In the genomic region with DNA sequence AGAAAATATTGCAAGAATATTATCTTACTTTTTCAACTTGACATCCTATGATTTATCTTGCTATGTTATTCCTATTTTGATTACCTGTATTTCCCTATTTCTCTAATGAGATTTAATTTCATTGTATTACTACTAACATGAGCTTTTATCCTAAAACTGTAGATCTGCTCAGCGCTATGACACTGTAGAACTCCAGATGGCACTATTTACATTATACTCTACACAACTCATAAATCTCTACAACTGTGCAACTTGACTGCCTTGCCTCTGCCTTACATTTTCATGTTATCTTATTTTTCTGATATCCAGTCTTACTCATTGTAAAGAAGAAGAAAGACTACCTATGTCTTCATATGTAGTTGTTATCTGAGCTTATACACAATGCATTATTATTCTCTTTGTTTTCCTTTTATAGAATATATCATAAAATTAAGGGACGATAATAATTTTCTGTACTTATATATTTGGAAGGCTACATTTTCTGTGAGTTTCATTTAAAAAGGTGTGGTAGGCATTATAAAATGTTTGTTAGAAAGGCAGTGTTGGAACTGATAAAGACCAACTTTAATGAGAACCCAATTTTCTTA, we compare ENCODE assay signal across 9 cellular contexts. TPM values are rescaled to one million over a fixed set of nuclear protein-coding genes. Genes with fewer than 3 reads are reported as not detected.
DNase-seq lines count a peak whose midpoint lies in the region; ATAC-seq, FAIRE-seq and TF ChIP-seq lines count a peak whose summit lies in the region.
"Had no signal": no experiment of that assay in that cellular context is flagged by ENCODE, and none has a peak within 500 bp of the region (broad histone marks: within the 10 kb centered on the region; RNA-seq: fewer than 3 reads in every experiment).

No MANE protein-coding gene starts in this region.

- no peak overlapping the region for H3K4me3 ChIP-seq in GM23248

- H3K9me3 ChIP-seq in GM23248 (ENCODE audit: low read depth) = no peaks in the 10 kb centered on the region

- H3K9me2 ChIP-seq in GM23248 (ENCODE audit: insufficient read depth) = no peaks in the 10 kb centered on the region

- in situ Hi-C loops in GM23248 (cut with MboI) = no loop called here

- H3K4me1 Mint-ChIP-seq in osteocyte (ENCODE audit: unreplicated experiment) = peaks cover 17% of the 10 kb centered on the region

- H3K27ac Mint-ChIP-seq in osteocyte (ENCODE audit: unreplicated experiment) = no peak overlapping the region
- H3K27ac Mint-ChIP-seq: naive thymus-derived CD8-positive, alpha-beta T cell had no signal

- TF ChIP-seq CTCF in osteocyte (IDR thresholded peaks at IDR 0.05) = peak; percentile 75

- H3K36me3 ChIP-seq in GM23248 (ENCODE audit: low read depth) = peaks cover 12% of the 10 kb centered on the region; the same call in 1 of the 2 replicates

- no peak overlapping the region for H3K27ac ChIP-seq in GM23248

- H3K36me3 Mint-ChIP-seq in osteocyte (ENCODE audit: unreplicated experiment) = peaks cover 12% of the 10 kb centered on the region

- H4K20me1 ChIP-seq in GM23248 (ENCODE audit: insufficient read depth) = no peaks in the 10 kb centered on the region

- no peak overlapping the region for H3K4me2 ChIP-seq in GM23248 (ENCODE audit: unreplicated experiment)

- no peaks in the 10 kb centered on the region for H3K9me3 Mint-ChIP-seq in osteocyte (ENCODE audit: unreplicated experiment)
- H3K9me3 Mint-ChIP-seq: naive thymus-derived CD8-positive, alpha-beta T cell had no signal

- H2AFZ ChIP-seq in GM23248 = no peak overlapping the region

- peak; percentile 63 for DNase-seq in DMS53 (lab: John Stamatoyannopoulos, UW)
- DNase-seq in GM23248 = peak; percentile 55
- peak; percentile 16 for DNase-seq in NCI-H526 treated with DMSO at 0.1 percent for 48 hours (lab: John Stamatoyannopoulos, UW)
- no peak for DNase-seq in osteocyte (ENCODE audit: extremely low spot score, unreplicated experiment)
- no peak for DNase-seq in activated CD4-positive, alpha-beta T cell treated with anti-CD3 and anti-CD28 coated beads for 1 hour
- DNase-seq in KG1 (lab: John Stamatoyannopoulos, UW) = no peak

- ATAC-seq in GM19397 (IDR thresholded peaks at IDR 0.05; ENCODE audit: unreplicated experiment) = no peak

- no peaks in the 10 kb centered on the region for H3K27me3 ChIP-seq in GM23248 (replicated peaks; ENCODE audit: insufficient read depth)

- FAIRE-seq in colon (lab: Jason Lieb, UNC) = peak; percentile 57

- H3K9ac ChIP-seq in GM23248 = no peak overlapping the region

- WGBS in GM23248 (ENCODE audit: low coverage in 1 of 2, low lambda C conversion rate in 2 of 2, missing lambda C conversion rate in 2 of 2), 2 experiments = 50 to 52% methylated on average over 2 of the region's 2 CpGs

- H3K27me3 Mint-ChIP-seq in osteocyte (ENCODE audit: unreplicated experiment) = no peaks in the 10 kb centered on the region
- H3K27me3 Mint-ChIP-seq: naive thymus-derived CD8-positive, alpha-beta T cell had no signal

- H3F3A ChIP-seq in GM23248 (ENCODE audit: insufficient read depth) = peaks cover 15% of the 10 kb centered on the region

- H3K4me3 Mint-ChIP-seq in osteocyte (ENCODE audit: unreplicated experiment) = no peak overlapping the region
- H3K4me3 Mint-ChIP-seq: naive thymus-derived CD8-positive, alpha-beta T cell had no signal

- H3K4me1 ChIP-seq in GM23248 (ENCODE audit: insufficient read depth) = peaks cover 24% of the 10 kb centered on the region

- H3K79me2 ChIP-seq in GM23248 (ENCODE audit: insufficient read depth) = no peaks in the 10 kb centered on the region

RNA-seq across cellular contexts. Expression of a gene that starts 24.1 kb away (rescaled TPM):
- total RNA-seq in GM23248 (2014; rRNA removed; shearing (Covaris generic)) = 39.4 and 53.9 TPM in 2 replicates
- polyA plus RNA-seq in GM23248 (2016; fragmentation: Nextera tagmentation; extraction: Ambion mirVana) = 48.5 and 50.7 TPM in 2 replicates
- 24.6 and 25.4 TPM in 2 replicates for total RNA-seq in osteocyte

RNA-seq across cellular contexts. Expression of a gene that starts 24.2 kb away (rescaled TPM):
- total RNA-seq in GM23248 (2014; rRNA removed; shearing (Covaris generic)) = 10.1 and 13.4 TPM in 2 replicates
- polyA plus RNA-seq in GM23248 (2016; fragmentation: Nextera tagmentation; extraction: Ambion mirVana) = 9.5 and 10.3 TPM in 2 replicates
- total RNA-seq in osteocyte = 5.1 and 5.6 TPM in 2 replicates

RNA-seq across cellular contexts. Expression of a gene that starts 34.0 kb away (rescaled TPM):
- total RNA-seq in GM23248 (2014; rRNA removed; shearing (Covaris generic)) = 98.3 and 103 TPM in 2 replicates
- polyA plus RNA-seq in GM23248 (2016; fragmentation: Nextera tagmentation; extraction: Ambion mirVana) = 143 and 150 TPM in 2 replicates
- 31.2 and 34.4 TPM in 2 replicates for total RNA-seq in osteocyte

Comparison
In these comparisons a context has a peak if more than half of its experiments do, and no peak if none do; other contexts are left out.
1. DNase-seq: peak in DMS53 (single experiment), GM23248 (single experiment) and NCI-H526 treated with DMSO at 0.1 percent for 48 hours (single experiment); none in osteocyte (single experiment), activated CD4-positive, alpha-beta T cell treated with anti-CD3 and anti-CD28 coated beads for 1 hour (single experiment) and KG1 (single experiment).